ENCODE assay signal across 8 cellular contexts in genomic region chr19:4474504-4475136, GRCh38. TPM values are rescaled to one million over a fixed set of nuclear protein-coding genes. Genes with fewer than 3 reads are reported as not detected.
DNase-seq lines count a peak whose midpoint lies in the region; ATAC-seq and TF ChIP-seq lines count a peak whose summit lies in the region.

No MANE protein-coding gene starts in this region.

- no peak for TF ChIP-seq CTCF in cardiac muscle cell (IDR thresholded peaks at IDR 0.05; ENCODE audit: low read depth, low read length)

- peak overlapping the region; percentile 79 for H3K27ac ChIP-seq in cardiac muscle cell
- H3K27ac ChIP-seq in substantia nigra (ENCODE audit: low read depth, low read length, poor library complexity, severe bottlenecking), result peak overlapping the region; percentile 14

- H3K27me3 ChIP-seq in cardiac muscle cell, result no peaks in the 10 kb centered on the region

- H3K4me3 ChIP-seq in cardiac muscle cell, result peak overlapping the region; percentile 91
- peak overlapping the region; percentile 65 for H3K4me3 ChIP-seq in iPS-18c (ENCODE audit: insufficient read depth, low read depth, low read length)

- peak; percentile 72 to 88 for DNase-seq in cardiac muscle cell (ENCODE audit: low read depth in 1 of 2, low spot score in 1 of 2)
- no peak for DNase-seq in Right ventricle myocardium superior
- peak; percentile 69 for DNase-seq in NCI-H2196 treated with DMSO at 0.1 percent for 48 hours (lab: John Stamatoyannopoulos, UW; ENCODE audit: unreplicated experiment)
- DNase-seq in anterior cingulate cortex (lab: John Stamatoyannopoulos, UW), result peak in 53 of 58 donors; percentile 9 to 82 (median 51)
- peak in 35 of 49 donors; percentile 4 to 68 (median 31) for DNase-seq in substantia nigra (lab: John Stamatoyannopoulos, UW)
- DNase-seq in SIG-M5 (lab: John Stamatoyannopoulos, UW), result no peak

- H3K36me3 ChIP-seq in cardiac muscle cell, result peaks cover 9% of the 10 kb centered on the region

- ATAC-seq in Right ventricle myocardium superior (ENCODE audit: poor library complexity), result no peak
- ATAC-seq in GM21619 (IDR thresholded peaks at IDR 0.05; ENCODE audit: unreplicated experiment), result no peak

- intact Hi-C loops in Right ventricle myocardium superior (cut with DNase I), result no loop called here

- no peaks in the 10 kb centered on the region for H3K9me3 ChIP-seq in cardiac muscle cell (ENCODE audit: low read depth)
- no peaks in the 10 kb centered on the region for H3K9me3 ChIP-seq in iPS-18c (ENCODE audit: control insufficient read depth, insufficient read depth, low read length)

- peaks cover 4% of the 10 kb centered on the region for H3K4me1 ChIP-seq in cardiac muscle cell (ENCODE audit: low read depth)

RNA-seq across cellular contexts. Expression of gene HDGFL2, which starts 2.5 kb away (rescaled TPM):
- total RNA-seq in cardiac muscle cell (186 and 246 TPM in 2 replicates), Right ventricle myocardium superior (27.8 TPM)
- polyA plus RNA-seq in cardiac muscle cell, result 123 and 140 TPM in 2 replicates

RNA-seq across cellular contexts. Expression of gene UBXN6, which starts 17.0 kb away (rescaled TPM):
- 147 and 192 TPM in 2 replicates for total RNA-seq in cardiac muscle cell
- 33.7 and 46.2 TPM in 2 replicates for polyA plus RNA-seq in cardiac muscle cell
- 120 TPM for total RNA-seq in Right ventricle myocardium superior

RNA-seq across cellular contexts. Expression of gene PLIN4, which starts 43.7 kb away (rescaled TPM):
- total RNA-seq in cardiac muscle cell, result 0.07 and 0.42 TPM in 2 replicates
- polyA plus RNA-seq in cardiac muscle cell, result 0.54 and 0.81 TPM in 2 replicates
- total RNA-seq in Right ventricle myocardium superior, result 239 TPM

Comparison
In these comparisons a context has a peak if more than half of its experiments do, and no peak if none do; other contexts are left out.
1. DNase-seq: peak in cardiac muscle cell (2 of 2), NCI-H2196 treated with DMSO at 0.1 percent for 48 hours (single experiment), anterior cingulate cortex (53 of 58) and substantia nigra (35 of 49); none in Right ventricle myocardium superior (single experiment) and SIG-M5 (single experiment).
2. RNA of gene PLIN4, which starts 43.7 kb away (total RNA-seq): 239 TPM in Right ventricle myocardium superior (single experiment); 0.07 to 0.42 TPM in cardiac muscle cell; every median in the first group is over 100 times any median in the second.